Comparison of ENCODE assay signal across 16 cellular contexts in the genomic region with DNA sequence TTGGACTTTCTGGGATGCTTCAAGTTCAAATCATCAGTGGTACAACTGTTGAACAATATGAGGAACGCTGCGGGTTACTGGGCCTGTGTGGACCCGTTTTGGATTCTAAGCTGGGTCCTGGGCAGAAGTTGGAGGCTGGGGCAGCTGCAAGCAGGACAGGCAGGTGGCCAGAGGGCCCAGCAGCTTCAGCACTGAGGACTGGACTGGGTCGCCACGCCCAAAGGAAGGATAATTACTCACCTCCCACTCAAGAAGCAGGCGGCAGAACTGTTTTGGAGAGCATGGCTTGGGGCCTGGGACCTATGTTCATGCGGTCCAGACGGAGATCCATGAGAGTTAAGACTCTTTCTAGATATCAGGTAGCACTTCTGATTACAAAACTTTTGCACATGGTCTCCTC. TPM values are rescaled to one million over a fixed set of nuclear protein-coding genes. Genes with fewer than 3 reads are reported as not detected.
A peak's percentile ranks its signal among the peaks of the same experiment; 100 is the strongest.
DNase-seq lines count a peak whose midpoint lies in the region; ATAC-seq and TF ChIP-seq lines count a peak whose summit lies in the region.
"Had no signal": no experiment of that assay in that cellular context is flagged by ENCODE, and none has a peak within 500 bp of the region (broad histone marks: within the 10 kb centered on the region; RNA-seq: fewer than 3 reads in every experiment).

No MANE protein-coding gene starts in this region.

- H4K20me1 ChIP-seq in OCI-LY7 (ENCODE audit: insufficient read depth, low read length): no peaks in the 10 kb centered on the region

- peaks cover 16% of the 10 kb centered on the region for H3K36me3 ChIP-seq in OCI-LY7 (ENCODE audit: insufficient read depth, low read length)

- H3K27me3 Mint-ChIP-seq in activated T-cell treated with anti-CD3 and anti-CD28 coated beads, Interleukin-2, amount 50 U/mL, for 24 hours: peaks cover 19% of the 10 kb centered on the region
- H3K27me3 Mint-ChIP-seq in central memory CD8-positive, alpha-beta T cell: peaks cover 28% of the 10 kb centered on the region
- peaks cover 28% of the 10 kb centered on the region for H3K27me3 Mint-ChIP-seq in progenitor cell of endocrine pancreas

- H3K27ac ChIP-seq in OCI-LY7 (ENCODE audit: low read depth, low read length, poor library complexity, severe bottlenecking): peak overlapping the region; percentile 71

- H3K4me1 ChIP-seq in OCI-LY7 (ENCODE audit: insufficient read depth, low read length, poor library complexity, severe bottlenecking): peaks cover 17% of the 10 kb centered on the region

- peaks cover 22% of the 10 kb centered on the region for H3K36me3 Mint-ChIP-seq in activated T-cell treated with anti-CD3 and anti-CD28 coated beads, Interleukin-2, amount 50 U/mL, for 24 hours (ENCODE audit: low read depth)
- peaks cover 13% of the 10 kb centered on the region for H3K36me3 Mint-ChIP-seq in central memory CD8-positive, alpha-beta T cell (ENCODE audit: insufficient read depth)
- peaks cover 11% of the 10 kb centered on the region for H3K36me3 Mint-ChIP-seq in progenitor cell of endocrine pancreas (ENCODE audit: insufficient read depth)

- H3K4me3 Mint-ChIP-seq in activated T-cell treated with anti-CD3 and anti-CD28 coated beads, Interleukin-2, amount 50 U/mL, for 24 hours: peak overlapping the region; percentile 44
- H3K4me3 Mint-ChIP-seq in central memory CD8-positive, alpha-beta T cell: peak overlapping the region; percentile 93
- H3K4me3 Mint-ChIP-seq in progenitor cell of endocrine pancreas (ENCODE audit: low read depth): peak overlapping the region; percentile 99

- DNase-seq in activated T-cell treated with anti-CD3 and anti-CD28 coated beads, Interleukin-2, amount 50 U/mL, for 24 hours: no peak
- DNase-seq in activated T-cell treated with anti-CD3 and anti-CD28 coated beads, Interleukin-2, amount 50 U/mL, for 1 hour: no peak
- DNase-seq in OCI-LY7 (ENCODE audit: low spot score): no peak
- DNase-seq in central memory CD8-positive, alpha-beta T cell (ENCODE audit: low spot score in 2 of 2): no peak
- DNase-seq in progenitor cell of endocrine pancreas (ENCODE audit: low spot score, unreplicated experiment): no peak
- no peak for DNase-seq in stimulated activated CD8-positive, alpha-beta memory T cell treated with anti-CD3 and anti-CD28 coated beads, Interleukin-4, amount 100 ng/mL, for 48 hours
- no peak for DNase-seq in SHP77 (lab: John Stamatoyannopoulos, UW)
- DNase-seq: ACHN; activated CD4-positive, alpha-beta T cell treated with anti-CD3 and anti-CD28 coated beads for 4 hours; DMS 273 treated with DMSO at 0.1 percent for 48 hours; esophagus squamous epithelium; left ventricle myocardium superior; NCI-H1694; NCI-H524 had no signal

- peaks cover 33% of the 10 kb centered on the region; the same call in 1 of the 2 replicates for H3K79me2 ChIP-seq in OCI-LY7 (ENCODE audit: insufficient read depth, low read depth, low read length)

- H3K9me2 ChIP-seq in OCI-LY7 (ENCODE audit: insufficient read depth, low read length): no peaks in the 10 kb centered on the region

- H2AFZ ChIP-seq in OCI-LY7 (ENCODE audit: low read length): peak overlapping the region; percentile 95

- no TSS peak for BruUV-seq in OCI-LY7 (replicated peaks; lab: Mats Ljungman, UMichigan)

- no peak overlapping the region for H3K27ac Mint-ChIP-seq in activated T-cell treated with anti-CD3 and anti-CD28 coated beads, Interleukin-2, amount 50 U/mL, for 24 hours
- H3K27ac Mint-ChIP-seq in central memory CD8-positive, alpha-beta T cell (ENCODE audit: low read depth): no peak overlapping the region
- H3K27ac Mint-ChIP-seq in progenitor cell of endocrine pancreas: peak overlapping the region; percentile 16

- H3K4me3 ChIP-seq in OCI-LY7 (ENCODE audit: low read depth, low read length, poor library complexity, severe bottlenecking): peak overlapping the region; percentile 94

- H3K4me2 ChIP-seq in OCI-LY7 (ENCODE audit: low read length): peak overlapping the region; percentile 94

- no peaks in the 10 kb centered on the region for H3K9me3 Mint-ChIP-seq in activated T-cell treated with anti-CD3 and anti-CD28 coated beads, Interleukin-2, amount 50 U/mL, for 24 hours
- no peaks in the 10 kb centered on the region for H3K9me3 Mint-ChIP-seq in central memory CD8-positive, alpha-beta T cell
- H3K9me3 Mint-ChIP-seq in progenitor cell of endocrine pancreas (ENCODE audit: low read depth): peaks cover 2% of the 10 kb centered on the region

- CTCF ChIA-PET in OCI-LY7 (lab: Charles Lee; ENCODE audit: unreplicated experiment): no interaction called here

- H3K9me3 ChIP-seq in OCI-LY7 (ENCODE audit: low read length): peaks cover under 1% of the 10 kb centered on the region; the same call in 1 of the 2 replicates
- H3K9me3 ChIP-seq: esophagus squamous epithelium had no signal

- intact Hi-C loops in OCI-LY7 (cut with micrococcal nuclease; ENCODE audit: unreplicated experiment): loop anchor here (5.0 kb wide), 1 partner anchor 47 kb away; a partner anchor contains a TSS

- H3K4me1 Mint-ChIP-seq in activated T-cell treated with anti-CD3 and anti-CD28 coated beads, Interleukin-2, amount 50 U/mL, for 24 hours (ENCODE audit: low read depth): peaks cover 48% of the 10 kb centered on the region
- H3K4me1 Mint-ChIP-seq in central memory CD8-positive, alpha-beta T cell: peaks cover 29% of the 10 kb centered on the region
- peaks cover 9% of the 10 kb centered on the region for H3K4me1 Mint-ChIP-seq in progenitor cell of endocrine pancreas (ENCODE audit: low read depth)

- TF ChIP-seq CTCF in OCI-LY7 (conservative IDR thresholded peaks at IDR 0.05; ENCODE audit: low read length) (no peak), progenitor cell of endocrine pancreas (IDR thresholded peaks at IDR 0.05; ENCODE audit: unreplicated experiment) (no peak)

- ATAC-seq in central memory CD8-positive, alpha-beta T cell (replicated peaks; ENCODE audit: extremely low read depth, poor library complexity, severe bottlenecking): no peak
- ATAC-seq in GM21515 (IDR thresholded peaks at IDR 0.05; ENCODE audit: unreplicated experiment): no peak
- ATAC-seq: left ventricle myocardium superior, Panc1 had no signal

- POLR2A ChIA-PET in OCI-LY7 (lab: Charles Lee): interaction anchor here (1.0 to 1.5 kb wide), 2 partner anchors 10 to 14 kb away, joined by 4 to 5 read pairs; no protein-coding TSS in a partner anchor

RNA-seq across cellular contexts. Expression of a gene that starts 1.5 kb away (rescaled TPM):
- 40.4 and 42.2 TPM in 2 replicates for total RNA-seq in OCI-LY7 (2014; rRNA removed; shearing (Covaris generic))
- total RNA-seq in OCI-LY7 (2022) (47.7 and 50.2 TPM in 2 replicates), progenitor cell of endocrine pancreas (43.9 and 49.1 TPM in 2 replicates)

RNA-seq across cellular contexts. Expression of a gene that starts 49.6 kb away (rescaled TPM):
- total RNA-seq in OCI-LY7 (2014; rRNA removed; shearing (Covaris generic)): 109 and 124 TPM in 2 replicates
- total RNA-seq in OCI-LY7 (2022): 154 and 169 TPM in 2 replicates
- total RNA-seq in progenitor cell of endocrine pancreas: 77.7 and 82.2 TPM in 2 replicates

RNA-seq across cellular contexts. Expression of a gene that starts 49.8 kb away (rescaled TPM):
- 4.6 and 5.6 TPM in 2 replicates for total RNA-seq in OCI-LY7 (2014; rRNA removed; shearing (Covaris generic))
- total RNA-seq in OCI-LY7 (2022) (15.3 and 17.3 TPM in 2 replicates), progenitor cell of endocrine pancreas (7.3 and 8.7 TPM in 2 replicates)

RNA-seq across cellular contexts. Expression of a gene that starts 59.7 kb away (rescaled TPM):
- 66.5 and 76.1 TPM in 2 replicates for total RNA-seq in OCI-LY7 (2014; rRNA removed; shearing (Covaris generic))
- 115 and 123 TPM in 2 replicates for total RNA-seq in OCI-LY7 (2022)
- 74.2 and 75.3 TPM in 2 replicates for total RNA-seq in progenitor cell of endocrine pancreas

Comparison
In these comparisons a context has a peak if more than half of its experiments do, and no peak if none do; other contexts are left out.
1. H3K4me3 Mint-ChIP-seq: peak in every context shown above with its lines; median percentile 99 in progenitor cell of endocrine pancreas; 93 in central memory CD8-positive, alpha-beta T cell; 44 in activated T-cell treated with anti-CD3 and anti-CD28 coated beads, Interleukin-2, amount 50 U/mL, for 24 hours.